Comparison of ENCODE assay signal across 1 cellular context in genomic region chr17:46193626-46194392, GRCh38.
A peak's percentile ranks its signal among the peaks of the same experiment; 100 is the strongest.
TF ChIP-seq lines count a peak whose summit lies in the region.

No MANE protein-coding gene starts in this region.

TF ChIP-seq in K562, 482 proteins besides CTCF, POLR2A, EP300 and RAD21 (continued from another document and continues in another):
- TF ChIP-seq LEF1 (IDR thresholded peaks at IDR 0.05) (no peak), ZNF79 (CRISPR knock-in tag; IDR thresholded peaks at IDR 0.05; ENCODE audit: low read depth) (no peak), SIN3B (IDR thresholded peaks at IDR 0.05; ENCODE audit: low read depth) (peak; percentile 83; the same call in 1 of the 2 replicates), KDM4B (IDR thresholded peaks at IDR 0.05; ENCODE audit: borderline replicate concordance in 2 of 2, low read depth in 1 of 2) (peak in 1 of 2 experiments; percentile 69; a peak in 1 of 4 replicates), MYBL2 (IDR thresholded peaks at IDR 0.05; ENCODE audit: low read depth) (no peak), MYBL2 (CRISPR knock-in tag; IDR thresholded peaks at IDR 0.05; ENCODE audit: borderline replicate concordance) (no peak), SRSF9 (IDR thresholded peaks at IDR 0.05; ENCODE audit: borderline replicate concordance, low read depth, low read length) (no peak), CBX3 (IDR thresholded peaks at IDR 0.05; ENCODE audit: borderline replicate concordance in 1 of 2, low read length in 2 of 2) (peak in 1 of 2 experiments; percentile 51; a peak in 2 of 3 replicates), SLC30A9 (CRISPR knock-in tag; IDR thresholded peaks at IDR 0.05) (no peak), AFF4 (CRISPR knock-in tag; IDR thresholded peaks at IDR 0.05) (peak; percentile 96), FOXA3 (CRISPR knock-in tag; conservative IDR thresholded peaks at IDR 0.05 in 1 of 2, IDR thresholded peaks at IDR 0.05 in 1 of 2) (peak in 1 of 2 experiments; percentile 82; a peak in 1 of 4 replicates), STAT6 (CRISPR knock-in tag; IDR thresholded peaks at IDR 0.05) (no peak), RNF2 (IDR thresholded peaks at IDR 0.05) (peak; percentile 51; the same call in 1 of the 2 replicates), NR4A1 (CRISPR knock-in tag; IDR thresholded peaks at IDR 0.05) (peak; percentile 89), NR4A1 (tag; IDR thresholded peaks at IDR 0.05) (0 out of 2 replicates have a peak, but pooled peaks have one; percentile 33), GTF2E2 (tag; IDR thresholded peaks at IDR 0.05) (peak; percentile 66; the same call in 1 of the 2 replicates), ZNF384 (IDR thresholded peaks at IDR 0.05; ENCODE audit: low read depth, low read length) (peak; percentile 3; the same call in 1 of the 2 replicates), ELF1 (tag; IDR thresholded peaks at IDR 0.05) (peak; percentile 89), ETV1 (tag; conservative IDR thresholded peaks at IDR 0.05; ENCODE audit: low read depth) (peak; percentile 71), ZHX1 (conservative IDR thresholded peaks at IDR 0.05; ENCODE audit: low read length) (0 out of 2 replicates have a peak, but pooled peaks have one; percentile 31), TCF7 (IDR thresholded peaks at IDR 0.05; ENCODE audit: borderline replicate concordance) (0 out of 2 replicates have a peak, but pooled peaks have one; percentile 21), ZNF449 (CRISPR knock-in tag; IDR thresholded peaks at IDR 0.05) (no peak), NR3C1 (CRISPR knock-in tag; IDR thresholded peaks at IDR 0.05) (peak; percentile 57; the same call in 1 of the 2 replicates), ZNF134 (CRISPR knock-in tag; conservative IDR thresholded peaks at IDR 0.05) (no peak), HMGXB4 (CRISPR knock-in tag; IDR thresholded peaks at IDR 0.05) (peak; percentile 96; the same call in 1 of the 2 replicates), TAF15 (IDR thresholded peaks at IDR 0.05; ENCODE audit: low read depth, low read length) (no peak), ZNF830 (CRISPR knock-in tag; IDR thresholded peaks at IDR 0.05) (peak; percentile 88; the same call in 1 of the 2 replicates), ELF4 (CRISPR knock-in tag; IDR thresholded peaks at IDR 0.05) (0 out of 2 replicates have a peak, but pooled peaks have one; percentile 51), NEUROD1 (IDR thresholded peaks at IDR 0.05; ENCODE audit: borderline replicate concordance, low read depth, low read length, partially characterized antibody) (peak; percentile 20), TAF7 (tag; IDR thresholded peaks at IDR 0.05) (0 out of 2 replicates have a peak, but pooled peaks have one; percentile 60), CEBPB (tag; IDR thresholded peaks at IDR 0.05) (peak; percentile 94), TARDBP (IDR thresholded peaks at IDR 0.05) (peak; percentile 16; the same call in 1 of the 2 replicates), BMI1 (IDR thresholded peaks at IDR 0.05; ENCODE audit: low read length) (no peak), TEAD4 (IDR thresholded peaks at IDR 0.05; ENCODE audit: low read length) (peak; percentile 9; the same call in 1 of the 2 replicates), TEAD4 (CRISPR knock-in tag; IDR thresholded peaks at IDR 0.05; ENCODE audit: borderline replicate concordance) (no peak), PML (IDR thresholded peaks at IDR 0.05; ENCODE audit: low read length) (peak; percentile 84), CEBPZ (IDR thresholded peaks at IDR 0.05; ENCODE audit: borderline replicate concordance, low read depth, low read length) (no peak), ZNF76 (CRISPR knock-in tag; IDR thresholded peaks at IDR 0.05; ENCODE audit: borderline replicate concordance) (peak; percentile 89; the same call in 1 of the 2 replicates), CBX5 (IDR thresholded peaks at IDR 0.05; ENCODE audit: borderline replicate concordance, low read depth) (no peak), SMAD1 (IDR thresholded peaks at IDR 0.05; ENCODE audit: low read depth, low read length, partially characterized antibody) (peak; percentile 75), SUPT5H (IDR thresholded peaks at IDR 0.05) (peak; percentile 87), E2F6 (IDR thresholded peaks at IDR 0.05; ENCODE audit: borderline replicate concordance in 1 of 2, extremely low read depth in 1 of 2, insufficient read depth in 1 of 2, insufficient read length in 1 of 2, low read depth in 1 of 2, low read length in 1 of 2, poor library complexity in 1 of 2, severe bottlenecking in 1 of 2) (peak; percentile 12 to 70), ERF (CRISPR knock-in tag; IDR thresholded peaks at IDR 0.05) (peak; percentile 92), HES1 (IDR thresholded peaks at IDR 0.05; ENCODE audit: low read depth) (no peak), TRIM24 (IDR thresholded peaks at IDR 0.05) (no peak), GTF2B (IDR thresholded peaks at IDR 0.05; ENCODE audit: extremely low read depth, insufficient read length) (peak; percentile 23), ZNF75A (CRISPR knock-in tag; IDR thresholded peaks at IDR 0.05) (peak; percentile 24; the same call in 1 of the 2 replicates)
